Comparison of ENCODE assay signal across 9 cellular contexts in the genomic region with DNA sequence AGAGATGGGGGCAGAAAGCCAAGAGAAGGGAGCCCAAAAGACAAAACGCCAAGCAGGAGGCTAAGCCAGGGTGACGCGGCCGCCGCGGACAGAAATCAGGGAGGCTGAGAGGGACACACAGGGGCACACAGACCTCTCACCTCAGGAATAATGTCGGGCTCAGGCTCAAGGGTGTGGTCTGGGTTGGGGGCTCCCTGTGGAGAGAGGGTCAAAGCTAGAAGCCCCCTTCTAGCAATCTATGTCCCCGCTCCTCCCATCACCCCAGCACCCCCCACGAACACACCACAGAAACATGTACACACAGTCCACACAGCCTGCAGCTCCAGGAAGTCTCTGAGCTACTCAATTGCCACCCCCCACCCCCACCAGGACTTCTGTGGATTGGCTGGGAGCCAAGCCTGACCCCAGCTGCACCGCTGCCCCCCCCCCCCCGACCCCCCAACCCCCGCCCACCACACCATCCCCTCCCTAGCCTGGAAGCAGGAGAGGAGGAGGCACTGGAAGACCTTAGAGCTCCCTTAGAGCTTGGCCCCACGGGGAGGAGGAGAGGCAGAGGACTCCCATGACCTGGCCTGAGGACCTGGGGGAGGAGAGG.
A peak's percentile ranks its signal among the peaks of the same experiment; 100 is the strongest.
DNase-seq lines count a peak whose midpoint lies in the region; ATAC-seq and FAIRE-seq lines count a peak whose summit lies in the region.
"Had no signal": no experiment of that assay in that cellular context is flagged by ENCODE, and none has a peak within 500 bp of the region (broad histone marks: within the 10 kb centered on the region; RNA-seq: fewer than 3 reads in every experiment).

No MANE protein-coding gene starts in this region.

- H3K4me3 ChIP-seq in BLaER1 treated with 17β-estradiol and CSF1 and Interleukin-3, amounts not matched to agents 10 nM and 100 nM: peak overlapping the region in 9 of 10 experiments; percentile 23 to 99 (median 65); a peak in 16 of 20 replicates
- H3K4me3 ChIP-seq in muscle layer of duodenum (ENCODE audit: low read depth in 1 of 2, low read length in 2 of 2): peak overlapping the region; percentile 52 to 99
- H3K4me3 ChIP-seq: mucosa of descending colon had no signal

- FAIRE-seq in urothelium cell line (lab: Jason Lieb, UNC): no peak

- no peak for ATAC-seq in HG02798 (IDR thresholded peaks at IDR 0.05; ENCODE audit: poor library complexity, unreplicated experiment)

- peak overlapping the region; percentile 74 to 95 (median 91) for H3K9ac ChIP-seq in BLaER1 treated with 17β-estradiol and CSF1 and Interleukin-3, amounts not matched to agents 10 nM and 100 nM

- peak overlapping the region; percentile 59 to 96 (median 89); a peak in 20 of 22 replicates for H3K27ac ChIP-seq in BLaER1 treated with 17β-estradiol and CSF1 and Interleukin-3, amounts not matched to agents 10 nM and 100 nM
- H3K27ac ChIP-seq in cingulate gyrus (ENCODE audit: low read depth, low read length): peak overlapping the region; percentile 88
- peak overlapping the region; percentile 97 for H3K27ac ChIP-seq in muscle layer of duodenum (ENCODE audit: low read length)

- no peaks in the 10 kb centered on the region for H3K27me3 ChIP-seq in BLaER1 treated with 17β-estradiol and CSF1 and Interleukin-3, amounts not matched to agents 10 nM and 100 nM
- no peaks in the 10 kb centered on the region for H3K27me3 ChIP-seq in muscle layer of duodenum (ENCODE audit: low read depth, low read length)

- H3K4me1 ChIP-seq in BLaER1 treated with 17β-estradiol and CSF1 and Interleukin-3, amounts not matched to agents 10 nM and 100 nM: peaks cover 99 to 100% (median 99%) of the 10 kb centered on the region in 10 experiments
- H3K4me1 ChIP-seq in muscle layer of duodenum (ENCODE audit: control insufficient read depth in 1 of 2, insufficient read depth in 2 of 2, low read length in 2 of 2): peaks cover 81 to 92% of the 10 kb centered on the region in 2 donors

- DNase-seq in NCI-H1417 (lab: John Stamatoyannopoulos, UW): peak; percentile 5 to 82 (median 74)
- no peak for DNase-seq in urothelium cell line (ENCODE audit: low spot score)
- DNase-seq in AML-193 (lab: John Stamatoyannopoulos, UW): no peak
- no peak for DNase-seq in SKM-1 (lab: John Stamatoyannopoulos, UW; ENCODE audit: unreplicated experiment)

- H4K20me1 ChIP-seq in BLaER1 treated with 17β-estradiol and CSF1 and Interleukin-3, amounts not matched to agents 10 nM and 100 nM: peaks cover 35 to 70% (median 46%) of the 10 kb centered on the region in 11 experiments; a peak in 20 of 22 replicates

- H3K9me3 ChIP-seq in BLaER1 treated with 17β-estradiol and CSF1 and Interleukin-3, amounts not matched to agents 10 nM and 100 nM (replicated peaks in 1 of 11): no peaks in the 10 kb centered on the region
- no peaks in the 10 kb centered on the region for H3K9me3 ChIP-seq in muscle layer of duodenum (ENCODE audit: control insufficient read depth in 1 of 2, low read length in 2 of 2)
- H3K9me3 ChIP-seq: mucosa of descending colon had no signal

- peaks cover 0 to 19% (median 0%) of the 10 kb centered on the region in 11 experiments; a peak in 3 of 22 replicates for H3K36me3 ChIP-seq in BLaER1 treated with 17β-estradiol and CSF1 and Interleukin-3, amounts not matched to agents 10 nM and 100 nM
- peaks cover 0 to 12% of the 10 kb centered on the region in 2 donors for H3K36me3 ChIP-seq in muscle layer of duodenum (ENCODE audit: control insufficient read depth in 1 of 2, insufficient read depth in 2 of 2, low read length in 2 of 2)

- H3K4me2 ChIP-seq in BLaER1 treated with 17β-estradiol and CSF1 and Interleukin-3, amounts not matched to agents 10 nM and 100 nM: peak overlapping the region; percentile 95 to 100 (median 99)

Comparison
In these comparisons a context has a peak if more than half of its experiments do, and no peak if none do; other contexts are left out.
1. DNase-seq: peak in NCI-H1417 (3 of 3); none in urothelium cell line (single experiment), AML-193 (0 of 2) and SKM-1 (single experiment).
2. Peak in every context shown above with its lines, with median percentiles within 50 percentile points of each other: H3K27ac ChIP-seq.